In genomic region chr17:73297934-73298861, GRCh38 we compare ENCODE assay signal across 11 cellular contexts. TPM values are rescaled to one million over a fixed set of nuclear protein-coding genes. Genes with fewer than 3 reads are reported as not detected.
A peak's percentile ranks its signal among the peaks of the same experiment; 100 is the strongest.
DNase-seq lines count a peak whose midpoint lies in the region; ATAC-seq and TF ChIP-seq lines count a peak whose summit lies in the region.
"Had no signal": no experiment of that assay in that cellular context is flagged by ENCODE, and none has a peak within 500 bp of the region (broad histone marks: within the 10 kb centered on the region; RNA-seq: fewer than 3 reads in every experiment).

No MANE protein-coding gene starts in this region.

- H3K27ac Mint-ChIP-seq in progenitor cell of endocrine pancreas: peak overlapping the region; percentile 67
- no peak overlapping the region for H3K27ac Mint-ChIP-seq in stimulated activated naive CD8-positive, alpha-beta T cell treated with anti-CD3 and anti-CD28 coated beads, Interleukin-15, amount 100 ng/mL, for 72 hours

- TF ChIP-seq CTCF in progenitor cell of endocrine pancreas (IDR thresholded peaks at IDR 0.05; ENCODE audit: unreplicated experiment): no peak

- H3K9me3 Mint-ChIP-seq in progenitor cell of endocrine pancreas (ENCODE audit: low read depth): no peaks in the 10 kb centered on the region
- H3K9me3 Mint-ChIP-seq in stimulated activated naive CD8-positive, alpha-beta T cell treated with anti-CD3 and anti-CD28 coated beads, Interleukin-15, amount 100 ng/mL, for 72 hours: no peaks in the 10 kb centered on the region

- no peak for TF ChIP-seq POLR2A in erythroblast (IDR thresholded peaks at IDR 0.05; ENCODE audit: low read length)

- H3K36me3 Mint-ChIP-seq in progenitor cell of endocrine pancreas (ENCODE audit: insufficient read depth): peaks cover 13% of the 10 kb centered on the region

- no peak overlapping the region for H3K4me3 Mint-ChIP-seq in progenitor cell of endocrine pancreas (ENCODE audit: low read depth)
- no peak overlapping the region for H3K4me3 Mint-ChIP-seq in stimulated activated naive CD8-positive, alpha-beta T cell treated with anti-CD3 and anti-CD28 coated beads, Interleukin-15, amount 100 ng/mL, for 72 hours

- H3K27me3 Mint-ChIP-seq in progenitor cell of endocrine pancreas: no peaks in the 10 kb centered on the region
- H3K27me3 Mint-ChIP-seq in stimulated activated naive CD8-positive, alpha-beta T cell treated with anti-CD3 and anti-CD28 coated beads, Interleukin-15, amount 100 ng/mL, for 72 hours: peaks cover 3% of the 10 kb centered on the region

- DNase-seq in erythroblast (lab: John Stamatoyannopoulos, UW) (peak; percentile 29 to 49), progenitor cell of endocrine pancreas (ENCODE audit: low spot score, unreplicated experiment) (no peak), activated T-cell treated with anti-CD3 and anti-CD28 coated beads for 4 hours (no peak)
- no peak for DNase-seq in central memory CD4-positive, alpha-beta T cell
- DNase-seq in stimulated activated naive CD8-positive, alpha-beta T cell treated with anti-CD3 and anti-CD28 coated beads, Interleukin-15, amount 100 ng/mL, for 72 hours: no peak
- DNase-seq: amygdala; DMS153; stimulated activated CD4-positive, alpha-beta T cell treated with anti-CD3 and anti-CD28 coated beads, Interleukin-2, amount 100 ng/mL, for 48 hours had no signal

- ATAC-seq in GM18909 (IDR thresholded peaks at IDR 0.05; ENCODE audit: poor library complexity, unreplicated experiment): peak; percentile 83
- peak; percentile 65 for ATAC-seq in HG03571 (IDR thresholded peaks at IDR 0.05; ENCODE audit: unreplicated experiment)
- no peak for ATAC-seq in GM18873 (IDR thresholded peaks at IDR 0.05; ENCODE audit: low FRiP score, unreplicated experiment)
- ATAC-seq in stimulated activated naive CD8-positive, alpha-beta T cell treated with anti-CD3 and anti-CD28 coated beads, Interleukin-15, amount 100 ng/mL, for 72 hours: no peak

- peaks cover 15% of the 10 kb centered on the region for H3K4me1 Mint-ChIP-seq in progenitor cell of endocrine pancreas (ENCODE audit: low read depth)
- H3K4me1 Mint-ChIP-seq in stimulated activated naive CD8-positive, alpha-beta T cell treated with anti-CD3 and anti-CD28 coated beads, Interleukin-15, amount 100 ng/mL, for 72 hours: peaks cover 5% of the 10 kb centered on the region

RNA-seq across cellular contexts. Expression of gene CDC42EP4, which starts 13.6 kb away (rescaled TPM):
- total RNA-seq in progenitor cell of endocrine pancreas: 66.0 and 77.9 TPM in 2 replicates

RNA-seq across cellular contexts. Expression of gene CPSF4L, which starts 36.5 kb away (rescaled TPM):
- total RNA-seq in progenitor cell of endocrine pancreas: 0.33 TPM in 1 of 2 replicates, not detected in the other

Comparison
In these comparisons a context has a peak if more than half of its experiments do, and no peak if none do; other contexts are left out.
1. ATAC-seq: peak in GM18909 (single experiment) and HG03571 (single experiment); none in GM18873 (single experiment) and stimulated activated naive CD8-positive, alpha-beta T cell treated with anti-CD3 and anti-CD28 coated beads, Interleukin-15, amount 100 ng/mL, for 72 hours (single experiment).
2. DNase-seq: peak in erythroblast (2 of 2); none in progenitor cell of endocrine pancreas (single experiment), central memory CD4-positive, alpha-beta T cell (single experiment), stimulated activated naive CD8-positive, alpha-beta T cell treated with anti-CD3 and anti-CD28 coated beads, Interleukin-15, amount 100 ng/mL, for 72 hours (0 of 2) and activated T-cell treated with anti-CD3 and anti-CD28 coated beads for 4 hours (single experiment).